In the genomic region with DNA sequence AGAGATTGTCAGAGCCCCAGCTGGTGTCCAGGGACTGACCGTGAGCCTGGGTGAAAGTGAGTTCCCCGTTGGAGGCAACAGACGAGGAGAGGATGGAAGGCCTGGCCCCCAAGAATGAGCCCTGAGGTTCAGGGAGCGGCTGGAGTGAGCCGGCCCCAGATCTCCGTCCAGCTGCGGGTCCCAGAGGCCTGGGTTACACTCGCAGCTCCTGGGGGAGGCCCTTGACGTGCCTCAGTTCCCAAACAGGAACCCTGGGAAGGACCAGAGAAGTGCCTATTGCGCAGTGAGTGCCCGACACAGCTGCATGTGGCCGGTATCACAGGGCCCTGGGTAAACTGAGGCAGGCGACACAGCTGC, we compare ENCODE assay signal across 12 cellular contexts. TPM values are rescaled to one million over a fixed set of nuclear protein-coding genes. Genes with fewer than 3 reads are reported as not detected.
DNase-seq lines count a peak whose midpoint lies in the region; ATAC-seq and TF ChIP-seq lines count a peak whose summit lies in the region.
"Had no signal": no experiment of that assay in that cellular context is flagged by ENCODE, and none has a peak within 500 bp of the region (broad histone marks: within the 10 kb centered on the region; RNA-seq: fewer than 3 reads in every experiment).

No MANE protein-coding gene starts in this region.

- no peak for ATAC-seq in gastroesophageal sphincter
- ATAC-seq in gastrocnemius medialis = no peak
- no peak for ATAC-seq in GM21717 (IDR thresholded peaks at IDR 0.05; ENCODE audit: unreplicated experiment)
- ATAC-seq in T-helper 17 cell = no peak
- no peak for ATAC-seq in GM18517 (IDR thresholded peaks at IDR 0.05; ENCODE audit: unreplicated experiment)

- peak overlapping the region; percentile 89 for H3K9ac ChIP-seq in adipocyte (ENCODE audit: low read length)

- in situ Hi-C loops in gastrocnemius medialis (cut with MboI; ENCODE audit: low sequenced_read_pairs in 4 of 4) = loop anchor here in 1 of 4 donors (25.0 kb wide), 1 partner anchor 136 kb away; a partner anchor contains a TSS

- peaks cover 12% of the 10 kb centered on the region for H3K27me3 Mint-ChIP-seq in T-helper 17 cell

- peaks cover 13% of the 10 kb centered on the region for H3K4me1 ChIP-seq in adipocyte (ENCODE audit: control insufficient read depth, insufficient read depth, low read length)
- peaks cover 0 to 53% (median 14%) of the 10 kb centered on the region in 3 donors for H3K4me1 ChIP-seq in gastroesophageal sphincter
- peaks cover 0 to 6% of the 10 kb centered on the region in 2 donors for H3K4me1 ChIP-seq in gastrocnemius medialis

- intact Hi-C loops in gastrocnemius medialis (cut with DNase I; ENCODE audit: low total_unique reads) = no loop called here

- TF ChIP-seq EP300 in gastroesophageal sphincter (IDR thresholded peaks at IDR 0.05) = no peak

- H3K9me3 ChIP-seq in AG04450 (ENCODE audit: control insufficient read depth, insufficient read depth, low read length) (no peaks in the 10 kb centered on the region; the same call in 1 of the 2 replicates), adipocyte (ENCODE audit: control insufficient read depth, low read length) (no peaks in the 10 kb centered on the region), gastroesophageal sphincter (no peaks in the 10 kb centered on the region), gastrocnemius medialis (no peaks in the 10 kb centered on the region), T-helper 17 cell (ENCODE audit: control insufficient read depth, low read length, poor library complexity, severe bottlenecking) (no peaks in the 10 kb centered on the region)
- H3K9me3 ChIP-seq: MG63 had no signal

- no peak overlapping the region for H3K4me3 Mint-ChIP-seq in T-helper 17 cell

- CTCF ChIA-PET in AG04450 (lab: Charles Lee) = interaction anchor here (1.1 kb wide), 1 partner anchor 81 kb away, joined by 9 read pairs; no protein-coding TSS in a partner anchor

- POLR2A ChIA-PET in AG04450 (lab: Yijun Ruan, JAX) = interaction anchor here (0.5 to 1.2 kb wide), 5 partner anchors 9 to 133 kb away, joined by 3 to 8 read pairs (median 6); a partner anchor contains a TSS

- peaks cover 2% of the 10 kb centered on the region for H3K4me1 Mint-ChIP-seq in T-helper 17 cell

- TF ChIP-seq CTCF in AG04450 (IDR thresholded peaks at IDR 0.05; ENCODE audit: low read depth, low read length) = no peak
- TF ChIP-seq CTCF in gastroesophageal sphincter (IDR thresholded peaks at IDR 0.05) = no peak
- TF ChIP-seq CTCF in gastrocnemius medialis (IDR thresholded peaks at IDR 0.05 in 4 of 5, conservative IDR thresholded peaks at IDR 0.05 in 1 of 5) = no peak

- WGBS in gastroesophageal sphincter (ENCODE audit: low coverage in 1 of 2), 2 donors = no CpG with 5 or more reads among the region's 13 CpGs

- no peak overlapping the region for H3K27ac Mint-ChIP-seq in T-helper 17 cell

- H3K27ac ChIP-seq in AG04450 (ENCODE audit: low read depth, low read length) = peak overlapping the region; percentile 82
- peak overlapping the region; percentile 36 to 87 (median 84) for H3K27ac ChIP-seq in gastroesophageal sphincter
- peak overlapping the region; percentile 59 to 79 (median 72) for H3K27ac ChIP-seq in gastrocnemius medialis

- H3K27me3 ChIP-seq in AG04450 (ENCODE audit: control insufficient read depth, insufficient read depth, low read length) (peaks cover 23% of the 10 kb centered on the region), adipocyte (replicated peaks; ENCODE audit: control insufficient read depth, insufficient read depth, low read length) (peaks cover 3% of the 10 kb centered on the region), gastroesophageal sphincter (peaks cover 73% of the 10 kb centered on the region), gastrocnemius medialis (peaks cover 58 to 66% (median 58%) of the 10 kb centered on the region in 3 donors)
- H3K27me3 ChIP-seq: MG63 had no signal

- no peak for DNase-seq in AG04450 (ENCODE audit: low read depth, low spot score)
- DNase-seq in adipocyte (ENCODE audit: low read depth) = no peak
- no peak for DNase-seq in gastrocnemius medialis
- DNase-seq in T-helper 17 cell = no peak
- DNase-seq in activated CD4-positive, CD25-positive, alpha-beta regulatory T cell treated with anti-CD3 and anti-CD28 coated beads, Interleukin-2, amount 50 U/mL, for 72 hours = no peak
- DNase-seq: activated CD4-positive, alpha-beta T cell treated with anti-CD3 and anti-CD28 coated beads for 4 hours; NCI-H2171 had no signal

- H3K36me3 Mint-ChIP-seq in T-helper 17 cell (ENCODE audit: low read depth) = peaks cover 3% of the 10 kb centered on the region

- no peak for TF ChIP-seq POLR2A in gastroesophageal sphincter (IDR thresholded peaks at IDR 0.05)
- no peak for TF ChIP-seq POLR2A in gastrocnemius medialis (IDR thresholded peaks at IDR 0.05)

- H3K36me3 ChIP-seq in adipocyte (ENCODE audit: control insufficient read depth, insufficient read depth, low read length, severe bottlenecking) = no peaks in the 10 kb centered on the region
- no peaks in the 10 kb centered on the region for H3K36me3 ChIP-seq in gastroesophageal sphincter
- no peaks in the 10 kb centered on the region for H3K36me3 ChIP-seq in gastrocnemius medialis
- H3K36me3 ChIP-seq: MG63 had no signal

- H3K4me3 ChIP-seq in AG04450 (ENCODE audit: low read depth, low read length) (peak overlapping the region; percentile 7; the same call in 1 of the 2 replicates), adipocyte (ENCODE audit: low read length) (peak overlapping the region; percentile 72), gastroesophageal sphincter (peak overlapping the region in 1 of 2 donors; percentile 28), gastrocnemius medialis (peak overlapping the region in 1 of 4 donors; percentile 17)
- H3K4me3 ChIP-seq: MG63 had no signal

RNA-seq across cellular contexts. Expression of a gene that starts 1.1 kb away (rescaled TPM):
- polyA plus RNA-seq in AG04450 (2011; rRNA removed) = not detected in 2 replicates
- not detected in 2 replicates for polyA minus RNA-seq in AG04450 (2011; rRNA and poly(A)+ RNA removed)
- total RNA-seq in gastroesophageal sphincter (1 to 10 TPM in 3 of 4 donors, under 1 TPM in 1; 0.49 to 2.3 (median 1.7) TPM), gastrocnemius medialis (under 1 TPM in 2 of 4 donors, not detected in 2; 0.46 to 0.84 TPM), T-helper 17 cell (not detected)
- total RNA-seq: T-helper 1 cell treated with Interleukin-12 subunit alpha and Interleukin-12 subunit beta and Interleukin-4 antibody, amounts not matched to agents 30 ng/mL and 1 ng/mL, for 36 hours had no signal

RNA-seq across cellular contexts. Expression of a gene that starts 8.5 kb away (rescaled TPM):
- 0.45 and 1.0 TPM in 2 replicates for polyA plus RNA-seq in AG04450 (2011; rRNA removed)
- 0.30 TPM in 1 of 2 replicates, not detected in the other for polyA minus RNA-seq in AG04450 (2011; rRNA and poly(A)+ RNA removed)
- 1,000 to 10,000 TPM in 1 of 4 donors, 100 to 1,000 TPM in 3; 229 to 1,118 (median 654) TPM for total RNA-seq in gastroesophageal sphincter
- 100 to 1,000 TPM; 153 to 309 (median 210) TPM for total RNA-seq in gastrocnemius medialis
- total RNA-seq in T-helper 17 cell = 1 to 10 TPM; 1.9 to 5.3 TPM

RNA-seq across cellular contexts. Expression of a gene that starts 10.2 kb away (rescaled TPM):
- not detected in 2 replicates for polyA plus RNA-seq in AG04450 (2011; rRNA removed)
- not detected in 2 replicates for polyA minus RNA-seq in AG04450 (2011; rRNA and poly(A)+ RNA removed)
- total RNA-seq in gastroesophageal sphincter (not detected), gastrocnemius medialis (under 1 TPM in 1 of 4 donors, not detected in 3; 0.51 TPM), T-helper 17 cell (not detected)
- total RNA-seq: T-helper 1 cell treated with Interleukin-12 subunit alpha and Interleukin-12 subunit beta and Interleukin-4 antibody, amounts not matched to agents 30 ng/mL and 1 ng/mL, for 36 hours had no signal

RNA-seq across cellular contexts. Expression of a gene that starts 23.3 kb away (rescaled TPM):
- polyA plus RNA-seq in AG04450 (2011; rRNA removed) = 0.04 TPM in 1 of 2 replicates, not detected in the other
- polyA minus RNA-seq in AG04450 (2011; rRNA and poly(A)+ RNA removed) = not detected in 2 replicates
- total RNA-seq in gastroesophageal sphincter (under 1 TPM in 1 of 4 donors, not detected in 3; 0.40 TPM), gastrocnemius medialis (not detected), T-helper 17 cell (1 to 10 TPM in 1 of 2 donors, under 1 TPM in 1; 0.90 to 1.2 TPM)
- total RNA-seq: T-helper 1 cell treated with Interleukin-12 subunit alpha and Interleukin-12 subunit beta and Interleukin-4 antibody, amounts not matched to agents 30 ng/mL and 1 ng/mL, for 36 hours had no signal

RNA-seq across cellular contexts. Expression of a gene that starts 29.2 kb away (rescaled TPM):
- 1.3 and 2.2 TPM in 2 replicates for polyA plus RNA-seq in AG04450 (2011; rRNA removed)
- polyA minus RNA-seq in AG04450 (2011; rRNA and poly(A)+ RNA removed) = 1.6 and 2.1 TPM in 2 replicates
- total RNA-seq in gastroesophageal sphincter = not detected
- not detected for total RNA-seq in gastrocnemius medialis
- total RNA-seq in T-helper 17 cell = not detected
- total RNA-seq: T-helper 1 cell treated with Interleukin-12 subunit alpha and Interleukin-12 subunit beta and Interleukin-4 antibody, amounts not matched to agents 30 ng/mL and 1 ng/mL, for 36 hours had no signal

Comparison
In these comparisons a context has a peak if more than half of its experiments do, and no peak if none do; other contexts are left out.
1. RNA of a gene that starts 8.5 kb away (total RNA-seq): 229 to 1,118 TPM in gastroesophageal sphincter and 153 to 309 TPM in gastrocnemius medialis; 1.9 to 5.3 TPM in T-helper 17 cell; every median in the first group is over 10 times any median in the second.
2. Peak in every context shown above with its lines, with median percentiles within 50 percentile points of each other: H3K27ac ChIP-seq.